28 cellular contexts compared by ENCODE assay signal in genomic region chr6:162108041-162108440, GRCh38.
"Had no signal": no experiment of that assay in that cellular context is flagged by ENCODE, and none has a peak within 500 bp of the region (broad histone marks: within the 10 kb centered on the region; RNA-seq: fewer than 3 reads in every experiment).

No MANE protein-coding gene starts in this region.

- H3K27me3 Mint-ChIP-seq: activated B cell treated with CpG ODN at 0.5 μM for 24 hours; activated CD4-positive, alpha-beta memory T cell treated with anti-CD3 and anti-CD28 coated beads, Interleukin-2, amount 10 ng/mL, durations not matched to agents 7 days and 5 days; activated naive CD8-positive, alpha-beta T cell treated with anti-CD3 and anti-CD28 coated beads for 36 hours; activated T-helper 17 cell treated with anti-CD3 and anti-CD28 coated beads, Interleukin-2, amount 50 U/mL, for 72 hours had no signal

- H3K9me3 ChIP-seq: Peyer's patch, SJCRH30 had no signal

- H3K36me3 ChIP-seq: brain microvascular endothelial cell, cardiac muscle cell, Peyer's patch, SJCRH30 had no signal

- H3K27ac ChIP-seq: brain microvascular endothelial cell, cardiac muscle cell, Peyer's patch, RWPE1, SJCRH30 had no signal

- H3K27ac Mint-ChIP-seq: activated B cell treated with CpG ODN at 0.5 μM for 24 hours; activated CD4-positive, alpha-beta memory T cell treated with anti-CD3 and anti-CD28 coated beads, Interleukin-2, amount 10 ng/mL, durations not matched to agents 7 days and 5 days; activated naive CD4-positive, alpha-beta T cell treated with anti-CD3 and anti-CD28 coated beads for 36 hours; activated naive CD8-positive, alpha-beta T cell treated with anti-CD3 and anti-CD28 coated beads for 36 hours; activated T-helper 17 cell treated with anti-CD3 and anti-CD28 coated beads, Interleukin-2, amount 50 U/mL, for 72 hours; T-helper 1 cell treated with Interleukin-12 subunit alpha and Interleukin-12 subunit beta and Interleukin-4 antibody, amounts not matched to agents 30 μg/mL and 1 μg/mL, for 36 hours had no signal

- DNase-seq: activated B cell treated with CpG ODN at 0.5 μM for 24 hours; activated CD4-positive, alpha-beta memory T cell treated with anti-CD3 and anti-CD28 coated beads, Interleukin-2, amount 10 ng/mL, durations not matched to agents 7 days and 5 days; activated CD4-positive, alpha-beta T cell treated with anti-CD3 and anti-CD28 coated beads, Interleukin-2, amount 50 U/mL, for 1 hour; activated gamma-delta T cell; activated naive CD4-positive, alpha-beta T cell treated with anti-CD3 and anti-CD28 coated beads for 36 hours; activated naive CD8-positive, alpha-beta T cell treated with anti-CD3 and anti-CD28 coated beads for 36 hours; activated T-cell treated with anti-CD3 and anti-CD28 coated beads for 4 hours; activated T-cell treated with anti-CD3 and anti-CD28 coated beads, Interleukin-2, amount 50 U/mL, for 48 hours; brain microvascular endothelial cell; cerebellar nuclear complex; Karpas-422; NCI-H146; NCI-H187 treated with DMSO at 0.1 percent for 48 hours; NCI-H2081 treated with DMSO at 0.1 percent for 48 hours; NCI-H2171; NCI-H2227 treated with DMSO at 0.1 percent for 48 hours; NCI-H446 treated with DMSO at 0.1 percent for 48 hours; NCI-H524 treated with DMSO at 0.1 percent for 48 hours; NCI-H82; OCI-M1; Peyer's patch; Right ventricle myocardium superior; SJCRH30 had no signal

- H3K4me1 ChIP-seq: Peyer's patch, SJCRH30 had no signal

- H3K9me3 Mint-ChIP-seq: activated B cell treated with CpG ODN at 0.5 μM for 24 hours; activated T-helper 17 cell treated with anti-CD3 and anti-CD28 coated beads, Interleukin-2, amount 50 U/mL, for 72 hours had no signal

- H3K27me3 ChIP-seq: brain microvascular endothelial cell, cardiac muscle cell, Peyer's patch, SJCRH30 had no signal

- H3K4me1 Mint-ChIP-seq: activated B cell treated with CpG ODN at 0.5 μM for 24 hours; activated CD4-positive, alpha-beta memory T cell treated with anti-CD3 and anti-CD28 coated beads, Interleukin-2, amount 10 ng/mL, durations not matched to agents 7 days and 5 days; activated naive CD8-positive, alpha-beta T cell treated with anti-CD3 and anti-CD28 coated beads for 36 hours; activated T-helper 17 cell treated with anti-CD3 and anti-CD28 coated beads, Interleukin-2, amount 50 U/mL, for 72 hours had no signal

- H3K4me3 Mint-ChIP-seq: activated B cell treated with CpG ODN at 0.5 μM for 24 hours; activated CD4-positive, alpha-beta memory T cell treated with anti-CD3 and anti-CD28 coated beads, Interleukin-2, amount 10 ng/mL, durations not matched to agents 7 days and 5 days; activated naive CD4-positive, alpha-beta T cell treated with anti-CD3 and anti-CD28 coated beads for 36 hours; activated naive CD8-positive, alpha-beta T cell treated with anti-CD3 and anti-CD28 coated beads for 36 hours; activated T-helper 17 cell treated with anti-CD3 and anti-CD28 coated beads, Interleukin-2, amount 50 U/mL, for 72 hours; T-helper 1 cell treated with Interleukin-12 subunit alpha and Interleukin-12 subunit beta and Interleukin-4 antibody, amounts not matched to agents 30 μg/mL and 1 μg/mL, for 36 hours had no signal

- ATAC-seq: activated T-helper 17 cell treated with anti-CD3 and anti-CD28 coated beads, Interleukin-2, amount 50 U/mL, for 72 hours; K562 had no signal

- H3K4me3 ChIP-seq: cardiac muscle cell, K562, Peyer's patch, SJCRH30 had no signal
